Comparison of ENCODE assay signal across 10 cellular contexts in genomic region chr7:33932221-33932620, GRCh38. TPM values are rescaled to one million over a fixed set of nuclear protein-coding genes. Genes with fewer than 3 reads are reported as not detected.
DNase-seq lines count a peak whose midpoint lies in the region; ATAC-seq, FAIRE-seq and TF ChIP-seq lines count a peak whose summit lies in the region.
"Had no signal": no experiment of that assay in that cellular context is flagged by ENCODE, and none has a peak within 500 bp of the region (broad histone marks: within the 10 kb centered on the region; RNA-seq: fewer than 3 reads in every experiment).

No MANE protein-coding gene starts in this region.

- no TSS peak for BruUV-seq in A673 (replicated peaks; lab: Mats Ljungman, UMichigan)

- 49 to 73% (median 58%) methylated on average over 5 of the region's 5 CpGs for WGBS in heart left ventricle, 4 donors

- H3K36me3 ChIP-seq in heart left ventricle (no peaks in the 10 kb centered on the region), vagina (no peaks in the 10 kb centered on the region), A673 (ENCODE audit: insufficient read depth, low read length, poor library complexity, severe bottlenecking) (no peaks in the 10 kb centered on the region)

- ATAC-seq in heart left ventricle (no peak), left cardiac atrium (no peak), HG03520 (IDR thresholded peaks at IDR 0.05; ENCODE audit: unreplicated experiment) (no peak)

- H3K4me1 ChIP-seq in heart left ventricle, result peaks cover 0 to 7% (median 0%) of the 10 kb centered on the region in 12 donors
- peaks cover 17% of the 10 kb centered on the region for H3K4me1 ChIP-seq in vagina
- peaks cover 18% of the 10 kb centered on the region for H3K4me1 ChIP-seq in A673 (ENCODE audit: insufficient read depth, low read length, poor library complexity, severe bottlenecking)

- intact Hi-C loops in heart left ventricle (cut with DNase I) (loop anchor here in 8 of 10 donors (2.0 to 10.0 kb wide), 12 partner anchors 167 to 747 kb away; no protein-coding TSS in a partner anchor), left cardiac atrium (cut with DNase I) (loop anchor here in 1 of 2 donors (10.0 kb wide), 1 partner anchor 687 kb away; no protein-coding TSS in a partner anchor), vagina (cut with DNase I) (loop anchor here (5.0 kb wide), 1 partner anchor 160 kb away; no protein-coding TSS in a partner anchor), A673 (cut with micrococcal nuclease; ENCODE audit: unreplicated experiment) (loop anchor here (5.0 to 10.0 kb wide), 3 partner anchors 597 to 745 kb away; no protein-coding TSS in a partner anchor)

- POLR2A ChIA-PET in A673 (lab: Charles Lee; ENCODE audit: low non-redundant PET), result no interaction called here

- FAIRE-seq in HTR-8/SVneo (lab: Jason Lieb, UNC), result no peak
- FAIRE-seq: D721Med had no signal

- CTCF ChIA-PET in A673 (lab: Charles Lee), result interaction anchor here (0.5 to 2.3 kb wide), 17 partner anchors 11 to 690 kb away, joined by 3 to 16 read pairs (median 4); no protein-coding TSS in a partner anchor

- H3K27ac ChIP-seq in heart left ventricle (peak overlapping the region in 2 of 12 donors; percentile 39 to 43), coronary artery (no peak overlapping the region), vagina (peak overlapping the region; percentile 4), A673 (ENCODE audit: low read depth, low read length, poor library complexity, severe bottlenecking) (no peak overlapping the region)
- H3K27ac ChIP-seq: KMS-11 had no signal

- H3K4me3 ChIP-seq in heart left ventricle (peak overlapping the region in 7 of 12 donors; percentile 16 to 46 (median 32)), coronary artery (peak overlapping the region; percentile 64), vagina (peak overlapping the region in 1 of 2 donors; percentile 13), A673 (ENCODE audit: low read depth, low read length, poor library complexity, severe bottlenecking) (no peak overlapping the region)

- H3K9me3 ChIP-seq in heart left ventricle (no peaks in the 10 kb centered on the region), vagina (no peaks in the 10 kb centered on the region), A673 (ENCODE audit: low read depth, low read length, poor library complexity, severe bottlenecking) (no peaks in the 10 kb centered on the region)

- DNase-seq in heart left ventricle (no peak), left cardiac atrium (no peak), coronary artery (ENCODE audit: low spot score) (no peak), occipital lobe (lab: John Stamatoyannopoulos, UW) (peak; percentile 6), vagina (ENCODE audit: extremely low spot score in 2 of 2) (no peak), HTR-8/SVneo (ENCODE audit: insufficient read length, low spot score) (no peak), A673 (ENCODE audit: low spot score) (no peak)

- no peak for TF ChIP-seq CTCF in heart left ventricle (IDR thresholded peaks at IDR 0.05)
- TF ChIP-seq CTCF in coronary artery (IDR thresholded peaks at IDR 0.05), result no peak
- no peak for TF ChIP-seq CTCF in vagina (IDR thresholded peaks at IDR 0.05)
- TF ChIP-seq CTCF in A673 (conservative IDR thresholded peaks at IDR 0.05; ENCODE audit: low read depth, low read length), result no peak

- no peak for TF ChIP-seq POLR2A in heart left ventricle (IDR thresholded peaks at IDR 0.05)
- no peak for TF ChIP-seq POLR2A in vagina (IDR thresholded peaks at IDR 0.05)

- H3K27me3 ChIP-seq in heart left ventricle, result no peaks in the 10 kb centered on the region
- H3K27me3 ChIP-seq in vagina, result no peaks in the 10 kb centered on the region
- H3K27me3 ChIP-seq in A673 (replicated peaks; ENCODE audit: insufficient read depth, low read depth, low read length, poor library complexity), result no peaks in the 10 kb centered on the region

RNA-seq across cellular contexts. Expression of gene BMPER, which starts 26.9 kb away (rescaled TPM):
- total RNA-seq in heart left ventricle, result 1 to 10 TPM in 5 of 9 donors, under 1 TPM in 4; 0.05 to 4.2 (median 1.4) TPM
- polyA plus RNA-seq in heart left ventricle, result under 1 TPM; 0.34 to 0.50 TPM
- 1 to 10 TPM; 3.6 to 6.2 TPM for total RNA-seq in left cardiac atrium
- total RNA-seq in occipital lobe, result 4.5 TPM
- 5.2 TPM for total RNA-seq in vagina
- total RNA-seq in A673 (2021), result 6.7 and 8.2 TPM in 2 replicates
